ENCODE assay signal across 21 cellular contexts in genomic region chr15:77483426-77483825, GRCh38.
DNase-seq lines count a peak whose midpoint lies in the region; ATAC-seq and TF ChIP-seq lines count a peak whose summit lies in the region.
"Had no signal": no experiment of that assay in that cellular context is flagged by ENCODE, and none has a peak within 500 bp of the region (broad histone marks: within the 10 kb centered on the region; RNA-seq: fewer than 3 reads in every experiment).

No MANE protein-coding gene starts in this region.

- TF ChIP-seq CTCF in C4-2B (conservative IDR thresholded peaks at IDR 0.05) (no peak), brain microvascular endothelial cell (IDR thresholded peaks at IDR 0.05; ENCODE audit: low read depth, low read length, missing control alignments) (no peak)

- H3K27me3 ChIP-seq in HUES64 (ENCODE audit: insufficient read depth, low read length) (no peaks in the 10 kb centered on the region), brain microvascular endothelial cell (replicated peaks) (no peaks in the 10 kb centered on the region)
- H3K27me3 ChIP-seq: colonic mucosa, neutrophil had no signal

- H3K27me3 Mint-ChIP-seq in naive thymus-derived CD8-positive, alpha-beta T cell: no peaks in the 10 kb centered on the region
- H3K27me3 Mint-ChIP-seq: CD4-positive, alpha-beta memory T cell; T-helper 17 cell had no signal

- H3K27ac ChIP-seq in C4-2B (peak overlapping the region; percentile 61), HUES64 (ENCODE audit: low read depth, low read length) (peak overlapping the region; percentile 59; the same call in 1 of the 2 replicates), brain microvascular endothelial cell (peak overlapping the region; percentile 6)
- H3K27ac ChIP-seq: colonic mucosa, KMS-11, neutrophil, VCaP had no signal

- peaks cover 0 to 68% (median 21%) of the 10 kb centered on the region in 3 donors for H3K36me3 Mint-ChIP-seq in naive thymus-derived CD8-positive, alpha-beta T cell

- in situ Hi-C loops in brain microvascular endothelial cell (cut with HindIII; ENCODE audit: low pct_ligation_motif_present, low sequenced_read_pairs): no loop called here

- H3K4me1 ChIP-seq in HUES64 (ENCODE audit: insufficient read depth, low read length): peaks cover 30% of the 10 kb centered on the region
- H3K4me1 ChIP-seq: colonic mucosa had no signal

- H3K36me3 ChIP-seq in HUES64 (ENCODE audit: insufficient read depth, low read length) (peaks cover 44% of the 10 kb centered on the region), brain microvascular endothelial cell (replicated peaks) (peaks cover 6% of the 10 kb centered on the region)

- H3K9ac ChIP-seq in HUES64 (ENCODE audit: low read depth, low read length): 0 out of 2 replicates have a peak overlapping the region, but pooled peaks have one; percentile 10
- H3K9ac ChIP-seq: KMS-11 had no signal

- no peaks in the 10 kb centered on the region for H3K9me3 ChIP-seq in HUES64 (ENCODE audit: insufficient read depth, low read depth, low read length)
- H3K9me3 ChIP-seq: colonic mucosa, neutrophil had no signal

- no peak for ATAC-seq in naive thymus-derived CD8-positive, alpha-beta T cell
- ATAC-seq in GM19467 (IDR thresholded peaks at IDR 0.05; ENCODE audit: unreplicated experiment): no peak
- ATAC-seq in GM21723 (IDR thresholded peaks at IDR 0.05; ENCODE audit: unreplicated experiment): no peak
- ATAC-seq in HG03378 (IDR thresholded peaks at IDR 0.05; ENCODE audit: unreplicated experiment): no peak
- ATAC-seq: T-helper 17 cell had no signal

- POLR2A ChIA-PET in naive thymus-derived CD8-positive, alpha-beta T cell (lab: Charles Lee): no interaction called here

- H3K9me3 Mint-ChIP-seq in naive thymus-derived CD8-positive, alpha-beta T cell: no peaks in the 10 kb centered on the region

- H3K4me3 ChIP-seq in HUES64 (ENCODE audit: low read length) (no peak overlapping the region), brain microvascular endothelial cell (ENCODE audit: low read depth, low read length) (no peak overlapping the region)
- H3K4me3 ChIP-seq: colonic mucosa had no signal

- WGBS in HUES64: 30% methylated on average over 1 of the region's 1 CpG

- H3K4me1 Mint-ChIP-seq in naive thymus-derived CD8-positive, alpha-beta T cell: peaks cover 8 to 18% (median 15%) of the 10 kb centered on the region in 4 donors

- peak overlapping the region in 7 of 10 donors; percentile 6 to 67 (median 17) for H3K27ac Mint-ChIP-seq in naive thymus-derived CD8-positive, alpha-beta T cell
- H3K27ac Mint-ChIP-seq: T-helper 17 cell had no signal

- no peak for DNase-seq in brain microvascular endothelial cell
- no peak for DNase-seq in naive thymus-derived CD8-positive, alpha-beta T cell
- DNase-seq in activated naive CD4-positive, alpha-beta T cell treated with anti-CD3 and anti-CD28 coated beads, Interleukin-2, amount 50 U/mL, for 16 hours: no peak
- DNase-seq: activated CD4-positive, alpha-beta T cell treated with anti-CD3 and anti-CD28 coated beads, Interleukin-2, amount 50 U/mL, for 48 hours; activated naive CD4-positive, alpha-beta T cell; activated T-cell treated with anti-CD3 and anti-CD28 coated beads for 4 hours; CD4-positive, alpha-beta memory T cell; colonic mucosa; midbrain; NCI-H1092; NCI-H524; retina; T-helper 17 cell had no signal

- H3K4me3 Mint-ChIP-seq in naive thymus-derived CD8-positive, alpha-beta T cell: no peak overlapping the region
- H3K4me3 Mint-ChIP-seq: CD4-positive, alpha-beta memory T cell; T-helper 17 cell had no signal

Comparison
In these comparisons a context has a peak if more than half of its experiments do, and no peak if none do; other contexts are left out.
1. H3K27ac ChIP-seq: peak in every context shown above with its lines; median percentile 61 in C4-2B; 59 in HUES64; 6 in brain microvascular endothelial cell.